8 cellular contexts compared by ENCODE assay signal in the genomic region with DNA sequence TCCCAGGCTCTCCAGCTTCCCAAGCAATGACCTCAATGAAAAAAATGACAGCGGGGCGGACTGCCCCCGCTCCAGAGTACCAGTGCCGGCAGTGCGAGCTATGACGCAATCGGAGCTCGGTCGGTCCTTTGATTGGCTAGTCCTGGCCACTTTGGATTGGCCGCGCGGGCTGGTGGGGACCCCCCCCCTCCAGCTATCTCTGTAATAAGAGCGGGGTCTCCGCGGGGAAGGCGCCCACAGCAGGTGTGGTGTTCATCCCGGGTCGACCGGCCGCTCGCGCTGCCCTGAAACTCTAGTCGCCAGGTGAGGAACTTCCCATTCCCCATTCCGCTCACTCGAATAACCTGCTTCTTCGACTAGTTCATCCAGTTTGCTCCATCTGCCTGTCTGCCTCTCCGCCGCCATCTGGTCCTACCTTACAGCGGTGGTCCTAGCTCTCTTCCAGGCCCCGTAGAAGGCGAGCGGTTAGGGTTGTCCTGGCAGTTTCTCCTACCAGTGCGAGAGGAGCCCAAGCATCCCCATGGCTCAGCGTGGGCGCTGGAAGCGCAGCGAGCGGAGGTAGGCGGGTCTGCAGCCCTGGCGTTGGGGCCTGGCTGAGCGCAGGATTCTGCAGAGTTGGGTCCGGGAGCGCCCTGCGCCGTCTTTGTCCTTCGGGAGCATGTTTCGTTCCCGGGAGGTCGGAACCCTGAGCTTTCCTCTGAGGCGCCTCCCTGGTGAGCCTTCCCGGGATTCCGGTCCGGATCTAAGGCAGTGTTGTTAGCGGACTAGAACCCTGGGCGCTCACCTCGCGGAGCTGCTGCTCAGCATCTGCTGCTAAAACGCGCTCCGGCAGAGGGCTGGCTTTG. TPM values are rescaled to one million over a fixed set of nuclear protein-coding genes. Genes with fewer than 3 reads are reported as not detected.
A peak's percentile ranks its signal among the peaks of the same experiment; 100 is the strongest.
DNase-seq lines count a peak whose midpoint lies in the region; ATAC-seq and TF ChIP-seq lines count a peak whose summit lies in the region.

A gene with protein sequence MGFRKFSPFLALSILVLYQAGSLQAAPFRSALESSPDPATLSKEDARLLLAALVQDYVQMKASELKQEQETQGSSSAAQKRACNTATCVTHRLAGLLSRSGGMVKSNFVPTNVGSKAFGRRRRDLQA (plus strand): TSS at position 233 of the 845 bp plus-strand sequence. CDS start 1,126 bp downstream, outside the sequence.

- no peak for TF ChIP-seq CTCF in AG10803 (conservative IDR thresholded peaks at IDR 0.05; ENCODE audit: low read length)
- TF ChIP-seq CTCF in prostate gland (IDR thresholded peaks at IDR 0.05) = no peak

- H3K79me2 ChIP-seq in Karpas-422 (ENCODE audit: low read length) = no peaks in the 10 kb centered on the region

- DNase-seq in AG10803 (ENCODE audit: low read depth) = peak; percentile 12
- DNase-seq in Karpas-422 = no peak
- peak; percentile 33 for DNase-seq in activated CD8-positive, alpha-beta memory T cell treated with anti-CD3 and anti-CD28 coated beads, Interleukin-2, amount 50 U/mL, for 4 hours
- DNase-seq in foreskin melanocyte = peak; percentile 3
- no peak for DNase-seq in prostate gland (ENCODE audit: low spot score)
- no peak for DNase-seq in COLO829 (ENCODE audit: low spot score)
- DNase-seq in NCI-H187 treated with DMSO at 0.1 percent for 48 hours (lab: John Stamatoyannopoulos, UW) = no peak

- no peaks in the 10 kb centered on the region for H3K9me2 ChIP-seq in Karpas-422 (replicated peaks; ENCODE audit: insufficient read depth, low read length)

- H3K27ac ChIP-seq in Karpas-422 (ENCODE audit: low read length) (no peak within 1 kb of the TSS), prostate gland (no peak within 1 kb of the TSS)

- no peak for ATAC-seq in GM19467 (IDR thresholded peaks at IDR 0.05; ENCODE audit: unreplicated experiment)

- H4K20me1 ChIP-seq in Karpas-422 (ENCODE audit: insufficient read depth, low read depth, low read length) = no peaks in the 10 kb centered on the region

- no peak within 1 kb of the TSS for H3K4me2 ChIP-seq in Karpas-422 (ENCODE audit: low read depth, low read length, poor library complexity, severe bottlenecking)

- 3% methylated on average over 54 of the region's 60 CpGs for WGBS in prostate gland

- H3K9me3 ChIP-seq in Karpas-422 (ENCODE audit: low read length) (no peaks in the 10 kb centered on the region), prostate gland (no peaks in the 10 kb centered on the region)

- H3K36me3 ChIP-seq in Karpas-422 (ENCODE audit: insufficient read depth, low read length) (no peaks in the 10 kb centered on the region), prostate gland (no peaks in the 10 kb centered on the region)

- H2AFZ ChIP-seq in Karpas-422 (ENCODE audit: low read length) = peak within 1 kb of the TSS; percentile 27; the same call in 1 of the 2 replicates

- H3K4me3 ChIP-seq in AG10803 (ENCODE audit: low read length) (peak within 1 kb of the TSS; percentile 29), Karpas-422 (ENCODE audit: low read length) (no peak within 1 kb of the TSS), prostate gland (peak within 1 kb of the TSS; percentile 17)

- H3K9ac ChIP-seq in Karpas-422 (ENCODE audit: low read length) = no peak within 1 kb of the TSS

- TF ChIP-seq POLR2A in prostate gland (IDR thresholded peaks at IDR 0.05) = no peak

- H3K4me1 ChIP-seq in Karpas-422 (ENCODE audit: low read length) (peaks cover 18% of the 10 kb centered on the region), prostate gland (replicated peaks) (no peaks in the 10 kb centered on the region)

- intact Hi-C loops in prostate gland (cut with DNase I) = loop anchor here (10.0 kb wide), 1 partner anchor 169 kb away; no protein-coding TSS in a partner anchor

- no peaks in the 10 kb centered on the region for H3K27me3 ChIP-seq in Karpas-422 (ENCODE audit: low read length)
- H3K27me3 ChIP-seq in prostate gland (replicated peaks; ENCODE audit: insufficient read depth) = no peaks in the 10 kb centered on the region

RNA-seq across cellular contexts. Expression of the gene that starts here (rescaled TPM):
- total RNA-seq in Karpas-422 (2014; rRNA removed; shearing (Covaris generic); ENCODE audit: low replicate concordance) = 0.30 and 0.54 TPM in 2 replicates
- total RNA-seq in prostate gland = 1 to 10 TPM in 1 of 2 donors, under 1 TPM in 1; 0.18 to 2.4 TPM

Comparison
In these comparisons a context has a peak if more than half of its experiments do, and no peak if none do; other contexts are left out.
1. DNase-seq: peak in AG10803 (single experiment), activated CD8-positive, alpha-beta memory T cell treated with anti-CD3 and anti-CD28 coated beads, Interleukin-2, amount 50 U/mL, for 4 hours (single experiment) and foreskin melanocyte (single experiment); none in Karpas-422 (single experiment), prostate gland (single experiment), COLO829 (single experiment) and NCI-H187 treated with DMSO at 0.1 percent for 48 hours (single experiment).